In the genomic region with DNA sequence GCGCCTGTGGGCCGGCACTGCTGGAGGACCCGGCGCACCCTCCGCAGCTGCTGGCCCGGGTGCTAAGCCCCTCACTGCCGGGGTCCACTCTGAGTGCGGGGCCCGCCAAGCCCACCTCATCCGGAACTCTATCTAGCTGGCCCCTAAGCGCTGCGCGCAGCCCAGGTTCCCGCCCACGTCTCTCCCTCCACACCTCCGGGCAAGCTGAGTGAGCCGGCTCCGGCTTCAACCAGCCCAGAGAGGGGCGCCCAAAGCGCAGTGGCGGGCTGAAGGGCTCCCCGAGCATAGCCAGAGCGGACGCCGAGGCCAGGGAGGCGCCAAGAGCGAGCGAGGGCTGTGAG, we compare ENCODE assay signal across 27 cellular contexts.
"Had no signal": no experiment of that assay in that cellular context is flagged by ENCODE, and none has a peak within 500 bp of the region (broad histone marks: within the 10 kb centered on the region; RNA-seq: fewer than 3 reads in every experiment).

No MANE protein-coding gene starts in this region.

- H3K9me3 ChIP-seq: colonic mucosa, esophagus muscularis mucosa, mucosa of descending colon, thoracic aorta, upper lobe of left lung, uterus had no signal

- H3K36me3 ChIP-seq: colonic mucosa, esophagus muscularis mucosa, heart right ventricle, left lung, sigmoid colon, thoracic aorta, tibial nerve, upper lobe of left lung, uterus had no signal

- H3K36me3 Mint-ChIP-seq: mesothelial cell of epicardium; naive B cell; natural killer cell treated with Interleukin-12 subunit alpha and Interleukin-12 subunit beta and Interleukin-15 and Interleukin-18, amount 100 ng/mL, for 72 hours had no signal

- FAIRE-seq: endothelial cell of umbilical vein, islet of Langerhans had no signal

- ATAC-seq: left cardiac atrium, left lung had no signal

- H3K4me3 Mint-ChIP-seq: dendritic cell treated with granulocyte-macrophage colony-stimulating factor and Interleukin-4, amounts not matched to agents 40 ng/mL and 50 ng/mL, for 4 days; mesothelial cell of epicardium; naive B cell; natural killer cell treated with Interleukin-12 subunit alpha and Interleukin-12 subunit beta and Interleukin-15 and Interleukin-18, amount 100 ng/mL, for 72 hours; neural crest cell had no signal

- H3K27ac ChIP-seq: colonic mucosa, esophagus muscularis mucosa, left lung, psoas muscle, sigmoid colon, thoracic aorta, tibial nerve, uterus had no signal

- H3K27ac Mint-ChIP-seq: dendritic cell treated with granulocyte-macrophage colony-stimulating factor and Interleukin-4, amounts not matched to agents 40 ng/mL and 50 ng/mL, for 4 days; mesothelial cell of epicardium; naive B cell; natural killer cell treated with Interleukin-12 subunit alpha and Interleukin-12 subunit beta and Interleukin-15 and Interleukin-18, amount 100 ng/mL, for 72 hours had no signal

- H3K9me3 Mint-ChIP-seq: natural killer cell treated with Interleukin-12 subunit alpha and Interleukin-12 subunit beta and Interleukin-15 and Interleukin-18, amount 100 ng/mL, for 72 hours had no signal

- H3K27me3 Mint-ChIP-seq: dendritic cell treated with granulocyte-macrophage colony-stimulating factor and Interleukin-4, amounts not matched to agents 40 ng/mL and 50 ng/mL, for 4 days; naive B cell had no signal

- H3K27me3 ChIP-seq: colonic mucosa, esophagus muscularis mucosa, heart right ventricle, left lung, sigmoid colon, tibial nerve, upper lobe of left lung, uterus had no signal

- H3K4me3 ChIP-seq: colonic mucosa, esophagus muscularis mucosa, heart right ventricle, left lung, mucosa of descending colon, psoas muscle, sigmoid colon, thoracic aorta, tibial nerve, upper lobe of left lung, uterus had no signal

- H3K4me1 Mint-ChIP-seq: mesothelial cell of epicardium, naive B cell, neural crest cell had no signal

- DNase-seq: colonic mucosa; effector CD8-positive, alpha-beta T cell; foreskin melanocyte; glutamatergic neuron; hippocampal formation; mesenchymal stem cell; naive B cell; sigmoid colon; stimulated activated CD4-positive, alpha-beta T cell treated with anti-CD3 and anti-CD28 coated beads, Interleukin-4, amount 100 ng/mL, for 4 hours; stimulated activated naive CD4-positive, alpha-beta T cell; substantia nigra had no signal

- H3K4me1 ChIP-seq: colonic mucosa, esophagus muscularis mucosa, left lung, psoas muscle, sigmoid colon, tibial nerve, upper lobe of left lung, uterus had no signal
